36 cellular contexts compared by ENCODE assay signal in the genomic region with DNA sequence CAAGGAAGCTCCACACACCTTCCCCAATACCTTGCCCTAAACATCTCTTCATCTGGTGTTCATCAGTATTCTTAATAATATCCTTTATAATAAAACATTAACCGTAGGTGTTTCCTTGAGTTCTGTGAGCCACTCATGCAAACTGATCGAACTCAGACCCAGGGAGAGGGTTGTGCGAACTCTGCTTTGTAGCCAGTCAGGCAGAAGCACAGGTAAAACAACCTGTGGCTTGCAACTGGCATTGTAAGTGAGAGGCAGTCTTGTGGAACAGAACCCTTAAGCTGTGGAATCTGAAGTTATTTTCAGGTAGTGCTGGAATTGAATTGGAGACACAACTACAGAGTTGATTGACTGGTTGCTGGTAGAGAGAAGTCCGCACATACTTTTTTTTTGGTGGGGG. TPM values are rescaled to one million over a fixed set of nuclear protein-coding genes. Genes with fewer than 3 reads are reported as not detected.
"Had no signal": no experiment of that assay in that cellular context is flagged by ENCODE, and none has a peak within 500 bp of the region (broad histone marks: within the 10 kb centered on the region; RNA-seq: fewer than 3 reads in every experiment).

No MANE protein-coding gene starts in this region.

- H3K9me3 ChIP-seq: adrenal gland, body of pancreas, gastrocnemius medialis, right atrium auricular region, stomach, tibial artery, upper lobe of right lung had no signal

- FAIRE-seq: TTC549 had no signal

- H3K4me3 Mint-ChIP-seq: activated naive CD8-positive, alpha-beta T cell; activated T-cell treated with anti-CD3 and anti-CD28 coated beads, Interleukin-2, amount 50 U/mL, for 24 hours; activated T-helper 17 cell treated with anti-CD3 and anti-CD28 coated beads, Interleukin-2, amount 50 U/mL, for 72 hours; nephron progenitor cell; stimulated activated naive B cell treated with anti-CD40 and anti-IgM and Interleukin-4, amounts not matched to agents 10 μg/mL and 1 μg/mL and 100 μg/mL, for 72 hours had no signal

- H3K4me3 ChIP-seq: adrenal gland, body of pancreas, coronary artery, dorsolateral prefrontal cortex, gastrocnemius medialis, right atrium auricular region, smooth muscle cell, stomach, tibial artery, upper lobe of right lung had no signal

- H3K27ac Mint-ChIP-seq: activated naive CD8-positive, alpha-beta T cell; activated T-cell treated with anti-CD3 and anti-CD28 coated beads, Interleukin-2, amount 50 U/mL, for 24 hours; activated T-helper 17 cell treated with anti-CD3 and anti-CD28 coated beads, Interleukin-2, amount 50 U/mL, for 72 hours; nephron progenitor cell had no signal

- H3K36me3 ChIP-seq: adrenal gland, gastrocnemius medialis, right atrium auricular region, tibial artery, upper lobe of right lung had no signal

- H3K4me2 ChIP-seq: smooth muscle cell had no signal

- H3K9me3 Mint-ChIP-seq: activated T-cell treated with anti-CD3 and anti-CD28 coated beads, Interleukin-2, amount 50 U/mL, for 24 hours; activated T-helper 17 cell treated with anti-CD3 and anti-CD28 coated beads, Interleukin-2, amount 50 U/mL, for 72 hours; nephron progenitor cell; stimulated activated naive B cell treated with anti-CD40 and anti-IgM and Interleukin-4, amounts not matched to agents 10 μg/mL and 1 μg/mL and 100 μg/mL, for 72 hours had no signal

- ATAC-seq: activated CD4-positive, CD25-positive, alpha-beta regulatory T cell treated with anti-CD3 and anti-CD28 coated beads, Interleukin-2, amount 50 U/mL, for 24 hours; activated T-helper 17 cell treated with anti-CD3 and anti-CD28 coated beads, Interleukin-2, amount 50 U/mL, for 72 hours; body of pancreas; gastrocnemius medialis; left colon; stimulated activated naive B cell treated with anti-CD40 and anti-IgM and Interleukin-4, amounts not matched to agents 10 μg/mL and 1 μg/mL and 100 μg/mL, for 72 hours; upper lobe of right lung had no signal

- DNase-seq: activated CD4-positive, alpha-beta T cell treated with anti-CD3 and anti-CD28 coated beads for 48 hours; activated CD4-positive, alpha-beta T cell treated with anti-CD3 and anti-CD28 coated beads, Interleukin-2, amount 50 U/mL, for 48 hours; activated CD8-positive, alpha-beta memory T cell treated with anti-CD3 and anti-CD28 coated beads, Interleukin-2, amount 50 U/mL, for 48 hours; activated T-cell treated with anti-CD3 and anti-CD28 coated beads, Interleukin-2, amount 50 U/mL, for 24 hours; adrenal gland; aorta; body of pancreas; dorsolateral prefrontal cortex; effector memory CD4-positive, alpha-beta T cell; erythroblast; gastrocnemius medialis; glutamatergic neuron; islet precursor cell; left colon; mammary epithelial cell; nephron progenitor cell; stimulated activated CD4-positive, alpha-beta T cell treated with anti-CD3 and anti-CD28 coated beads, Interleukin-1b, Interleukin-23, amount 100 ng/mL, for 48 hours; stimulated activated CD4-positive, alpha-beta T cell treated with anti-CD3 and anti-CD28 coated beads, Interleukin-4, amount 100 ng/mL, for 4 hours; stimulated activated CD8-positive, alpha-beta memory T cell treated with anti-CD3 and anti-CD28 coated beads, Interleukin-4, amount 100 ng/mL, for 48 hours; stimulated activated naive B cell treated with anti-CD40 and anti-IgM and Interleukin-4, amounts not matched to agents 10 μg/mL and 1 μg/mL and 100 μg/mL, for 72 hours; stomach; T-helper 9 cell; tibial artery; upper lobe of right lung had no signal

- H3K79me2 ChIP-seq: parathyroid adenoma had no signal

- H2AFZ ChIP-seq: parathyroid adenoma had no signal

- H3K27ac ChIP-seq: adrenal gland, body of pancreas, coronary artery, dorsolateral prefrontal cortex, gastrocnemius medialis, parathyroid adenoma, right atrium auricular region, stomach, tibial artery, upper lobe of right lung, VCaP had no signal

- H3K27me3 Mint-ChIP-seq: activated naive CD8-positive, alpha-beta T cell; activated T-cell treated with anti-CD3 and anti-CD28 coated beads, Interleukin-2, amount 50 U/mL, for 24 hours; activated T-helper 17 cell treated with anti-CD3 and anti-CD28 coated beads, Interleukin-2, amount 50 U/mL, for 72 hours; stimulated activated naive B cell treated with anti-CD40 and anti-IgM and Interleukin-4, amounts not matched to agents 10 μg/mL and 1 μg/mL and 100 μg/mL, for 72 hours had no signal

- H3K27me3 ChIP-seq: adrenal gland, body of pancreas, gastrocnemius medialis, right atrium auricular region, stomach, tibial artery, upper lobe of right lung had no signal

- H3K9ac ChIP-seq: parathyroid adenoma had no signal

RNA-seq across cellular contexts. Expression of gene BUB1, which starts 4.7 kb away (rescaled TPM):
- total RNA-seq: body of pancreas had no signal

RNA-seq across cellular contexts. Expression of gene ACOXL, which starts 59.2 kb away (rescaled TPM):
- total RNA-seq: aorta, cardiac septum, gastrocnemius medialis, liver, mucosa of gallbladder, smooth muscle cell had no signal
- polyA plus RNA-seq: smooth muscle cell had no signal
